In genomic region chr10:49280001-49280408, GRCh38 we compare ENCODE assay signal across 1 cellular context.
TF ChIP-seq lines count a peak whose summit lies in the region.

No MANE protein-coding gene starts in this region.

TF ChIP-seq in H1, 55 proteins besides CTCF, POLR2A, EP300 and RAD21 (continued from another document):
- TF ChIP-seq RNF2 (IDR thresholded peaks at IDR 0.05; ENCODE audit: borderline replicate concordance, low read depth, low read length, missing control alignments, poor library complexity, severe bottlenecking) (no peak), FOSL1 (IDR thresholded peaks at IDR 0.05; ENCODE audit: insufficient read depth, low read depth, low read length) (no peak), SIN3A (conservative IDR thresholded peaks at IDR 0.05 in 1 of 2, IDR thresholded peaks at IDR 0.05 in 1 of 2; ENCODE audit: low read depth in 1 of 2, low read length in 2 of 2) (no peak), SUZ12 (IDR thresholded peaks at IDR 0.05; ENCODE audit: low read length) (no peak), RBBP5 (IDR thresholded peaks at IDR 0.05; ENCODE audit: borderline replicate concordance, low read depth, low read length) (no peak), SIRT6 (IDR thresholded peaks at IDR 0.05; ENCODE audit: low read length) (no peak), HDAC6 (IDR thresholded peaks at IDR 0.05; ENCODE audit: low read depth, low read length) (no peak), ATF2 (IDR thresholded peaks at IDR 0.05; ENCODE audit: low read length) (no peak), TAF1 (IDR thresholded peaks at IDR 0.05; ENCODE audit: low read depth, low read length) (no peak), SAP30 (IDR thresholded peaks at IDR 0.05; ENCODE audit: insufficient read depth, insufficient replicate concordance, low read length) (no peak)
